In the genomic region with DNA sequence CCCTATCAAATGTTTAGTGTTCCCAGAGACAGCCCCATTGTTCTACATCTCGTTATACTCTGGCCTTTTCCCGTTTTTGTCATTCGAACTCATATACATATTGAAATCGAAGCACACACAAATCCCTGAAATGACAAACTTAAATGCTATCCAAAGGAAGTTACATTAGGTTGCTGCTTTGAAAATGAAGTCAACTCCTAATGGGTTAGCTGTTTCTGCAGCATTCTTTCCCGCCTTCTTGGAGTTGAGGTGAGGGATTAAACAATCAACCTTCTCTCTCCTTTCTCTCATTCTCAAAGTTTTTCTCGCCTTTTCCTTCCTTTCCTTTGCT, we compare ENCODE assay signal across 8 cellular contexts. TPM values are rescaled to one million over a fixed set of nuclear protein-coding genes. Genes with fewer than 3 reads are reported as not detected.
DNase-seq lines count a peak whose midpoint lies in the region; ATAC-seq, FAIRE-seq and TF ChIP-seq lines count a peak whose summit lies in the region.

No MANE protein-coding gene starts in this region.

- ATAC-seq in GM21529 (IDR thresholded peaks at IDR 0.05; ENCODE audit: unreplicated experiment) (no peak), HG03175 (IDR thresholded peaks at IDR 0.05; ENCODE audit: unreplicated experiment) (no peak), GM18861 (IDR thresholded peaks at IDR 0.05; ENCODE audit: unreplicated experiment) (no peak)

- peaks cover 7% of the 10 kb centered on the region; the same call in 1 of the 2 replicates for H3F3A ChIP-seq in SU-DHL-6 (ENCODE audit: insufficient read depth)

- H3K79me2 ChIP-seq in SU-DHL-6 (ENCODE audit: insufficient read depth, low read length) = no peaks in the 10 kb centered on the region

- H3K9me2 ChIP-seq in SU-DHL-6 (replicated peaks; ENCODE audit: insufficient read depth, low read length) = no peaks in the 10 kb centered on the region

- peak overlapping the region; percentile 54 for H3K4me2 ChIP-seq in SU-DHL-6 (ENCODE audit: low read depth, low read length, poor library complexity, severe bottlenecking)

- 13 to 15% (median 15%) methylated on average over 6 of the region's 6 CpGs for WGBS in small intestine, 3 donors

- H3K4me1 ChIP-seq in small intestine (ENCODE audit: control insufficient read depth in 2 of 2, insufficient read depth in 1 of 2, low read depth in 1 of 2, low read length in 1 of 2) = peaks cover 0 to 3% of the 10 kb centered on the region in 2 donors

- H3K27me3 ChIP-seq in SU-DHL-6 (ENCODE audit: low read length) = no peaks in the 10 kb centered on the region
- no peaks in the 10 kb centered on the region for H3K27me3 ChIP-seq in small intestine (ENCODE audit: control insufficient read depth in 2 of 2, insufficient read depth in 2 of 2, low read length in 2 of 2)

- TF ChIP-seq CTCF in SU-DHL-6 (IDR thresholded peaks at IDR 0.05; ENCODE audit: insufficient read depth, low read length, poor library complexity, severe bottlenecking) (no peak), foreskin fibroblast (IDR thresholded peaks at IDR 0.05; ENCODE audit: low read depth, low read length) (no peak)

- H3K36me3 ChIP-seq in SU-DHL-6 (ENCODE audit: low read length) (no peaks in the 10 kb centered on the region), small intestine (ENCODE audit: control insufficient read depth in 2 of 2, insufficient read depth in 2 of 2, low read length in 2 of 2) (no peaks in the 10 kb centered on the region)

- H3K27ac ChIP-seq in SU-DHL-6 (ENCODE audit: low read depth, low read length) = no peak overlapping the region
- peak overlapping the region; percentile 9 to 72 for H3K27ac ChIP-seq in small intestine (ENCODE audit: low read depth in 1 of 2, low read length in 1 of 2)

- DNase-seq in NCI-H2107 treated with DMSO at 0.1 percent for 48 hours (lab: John Stamatoyannopoulos, UW; ENCODE audit: unreplicated experiment) (peak; percentile 77), NCI-H2107 (lab: John Stamatoyannopoulos, UW) (no peak), foreskin fibroblast (no peak), small intestine (no peak)

- no peak for FAIRE-seq in small intestine (lab: Jason Lieb, UNC)

- H4K20me1 ChIP-seq in SU-DHL-6 (ENCODE audit: low read depth, low read length) = no peaks in the 10 kb centered on the region

- H3K9ac ChIP-seq in SU-DHL-6 (ENCODE audit: low read length) = peak overlapping the region; percentile 57

- no peak overlapping the region for H2AFZ ChIP-seq in SU-DHL-6 (ENCODE audit: low read depth, low read length, severe bottlenecking)

- H3K9me3 ChIP-seq in SU-DHL-6 (ENCODE audit: insufficient read depth, low read length) (no peaks in the 10 kb centered on the region), small intestine (ENCODE audit: control insufficient read depth, low read depth) (no peaks in the 10 kb centered on the region)

- H3K4me3 ChIP-seq in SU-DHL-6 (ENCODE audit: insufficient read depth, low read length, poor library complexity, severe bottlenecking) (no peak overlapping the region), foreskin fibroblast (ENCODE audit: low read depth in 1 of 2, low read length in 2 of 2) (peak overlapping the region; percentile 79 to 87), small intestine (ENCODE audit: low read depth in 1 of 2, low read length in 2 of 2) (peak overlapping the region in 1 of 2 donors; percentile 78)

RNA-seq across cellular contexts. Expression of gene PHC1, which starts 0.6 kb away (rescaled TPM):
- polyA plus RNA-seq in small intestine = 10 to 100 TPM in 1 of 3 donors, 1 to 10 TPM in 2; 3.2 to 10.6 (median 3.6) TPM

RNA-seq across cellular contexts. Expression of gene M6PR, which starts 35.8 kb away (rescaled TPM):
- polyA plus RNA-seq in small intestine = 10 to 100 TPM; 25.9 to 49.1 (median 32.4) TPM
